In genomic region chr3:188598872-188599271, GRCh38 we compare ENCODE assay signal across 26 cellular contexts.
"Had no signal": no experiment of that assay in that cellular context is flagged by ENCODE, and none has a peak within 500 bp of the region (broad histone marks: within the 10 kb centered on the region; RNA-seq: fewer than 3 reads in every experiment).

No MANE protein-coding gene starts in this region.

- H3K27me3 ChIP-seq: esophagus squamous epithelium, right lobe of liver had no signal

- H3K27ac ChIP-seq: lower lobe of right lung, right lobe of liver, WERI-Rb-1 had no signal

- H3K4me3 ChIP-seq: esophagus squamous epithelium, lower lobe of right lung, right lobe of liver, smooth muscle cell had no signal

- H3K9me3 ChIP-seq: esophagus squamous epithelium, lower lobe of right lung, right lobe of liver had no signal

- H3K4me1 ChIP-seq: right lobe of liver had no signal

- H3K36me3 ChIP-seq: esophagus squamous epithelium, lower lobe of right lung, right lobe of liver, WERI-Rb-1 had no signal

- DNase-seq: activated CD4-positive, alpha-beta memory T cell treated with anti-CD3 and anti-CD28 coated beads, Interleukin-2, amount 10 ng/mL, durations not matched to agents 7 days and 5 days; activated CD4-positive, alpha-beta T cell treated with anti-CD3 and anti-CD28 coated beads for 48 hours; activated CD8-positive, alpha-beta memory T cell treated with anti-CD3 and anti-CD28 coated beads, Interleukin-2, amount 50 U/mL, for 48 hours; activated gamma-delta T cell treated with Interleukin-2 at 50 U/mL for 16 hours; activated naive CD4-positive, alpha-beta T cell treated with anti-CD3 and anti-CD28 coated beads, Interleukin-2, amount 50 U/mL, for 16 hours; activated T-cell treated with anti-CD3 and anti-CD28 coated beads, Interleukin-2, amount 50 U/mL, for 24 hours; amniotic stem cell; central memory CD4-positive, alpha-beta T cell; esophagus squamous epithelium; foreskin melanocyte; hypothalamus; immature natural killer cell; kidney; lower lobe of right lung; mesenchymal stem cell; right lobe of liver; stimulated activated CD4-positive, alpha-beta T cell treated with anti-CD3 and anti-CD28 coated beads, Interleukin-1b, Interleukin-23, amount 100 ng/mL, for 48 hours; stimulated activated naive CD4-positive, alpha-beta T cell; T-helper 17 cell; T1000; trophoblast cell; WERI-Rb-1 had no signal

- ATAC-seq: activated CD4-positive, CD25-positive, alpha-beta regulatory T cell treated with anti-CD3 and anti-CD28 coated beads, Interleukin-2, amount 50 U/mL, for 24 hours; activated T-helper 17 cell treated with anti-CD3 and anti-CD28 coated beads, Interleukin-2, amount 50 U/mL, for 72 hours; lower lobe of right lung; natural killer cell treated with Interleukin-12 subunit alpha and Interleukin-12 subunit beta and Interleukin-15 and Interleukin-18, amount 100 ng/mL, for 72 hours; right lobe of liver; T-helper 17 cell had no signal
